In genomic region chr21:29490016-29490415, GRCh38 we compare ENCODE assay signal across 27 cellular contexts.
DNase-seq lines count a peak whose midpoint lies in the region; ATAC-seq and TF ChIP-seq lines count a peak whose summit lies in the region.
"Had no signal": no experiment of that assay in that cellular context is flagged by ENCODE, and none has a peak within 500 bp of the region (broad histone marks: within the 10 kb centered on the region; RNA-seq: fewer than 3 reads in every experiment).

No MANE protein-coding gene starts in this region.

- no peaks in the 10 kb centered on the region for H3K9me1 ChIP-seq in IMR-90 (ENCODE audit: insufficient read depth, low read length)

- dilution Hi-C loops in IMR-90 (cut with HindIII; ENCODE audit: low sequenced_read_pairs, unreplicated experiment), result no loop called here

- H3K14ac ChIP-seq in IMR-90 (replicated peaks; ENCODE audit: low read depth, low read length) (no peak overlapping the region), mesenchymal stem cell (ENCODE audit: low read length in 2 of 2) (no peak overlapping the region)

- H3K36me3 ChIP-seq in IMR-90 (ENCODE audit: control insufficient read depth, insufficient read depth, low read length) (no peaks in the 10 kb centered on the region), mesenchymal stem cell (ENCODE audit: control insufficient read depth in 1 of 2, insufficient read depth in 2 of 2, low read depth in 1 of 2, low read length in 2 of 2) (no peaks in the 10 kb centered on the region)
- H3K36me3 ChIP-seq: Peyer's patch had no signal

- no peak overlapping the region for H3K9ac ChIP-seq in IMR-90 (ENCODE audit: low read depth, low read length)
- H3K9ac ChIP-seq in mesenchymal stem cell (ENCODE audit: low read length), result no peak overlapping the region

- H3K18ac ChIP-seq in IMR-90 (ENCODE audit: low read depth, low read length), result no peak overlapping the region
- H3K18ac ChIP-seq in mesenchymal stem cell (ENCODE audit: low read depth in 1 of 2, low read length in 2 of 2), result no peak overlapping the region

- H4K8ac ChIP-seq in IMR-90 (ENCODE audit: low read depth in 2 of 2, low read length in 2 of 2) (no peak overlapping the region), mesenchymal stem cell (ENCODE audit: low read length) (no peak overlapping the region)

- CTCF ChIA-PET in IMR-90 (lab: Yijun Ruan, JAX) (no interaction called here), RWPE1 (lab: Yijun Ruan, JAX) (no interaction called here)

- H2AK5ac ChIP-seq in IMR-90 (ENCODE audit: low read depth, low read length) (no peak overlapping the region), mesenchymal stem cell (ENCODE audit: low read length, severe bottlenecking) (no peak overlapping the region)

- H3K79me1 ChIP-seq in IMR-90 (ENCODE audit: low read depth in 1 of 2, low read length in 2 of 2) (no peaks in the 10 kb centered on the region; a peak in 1 of 4 replicates), mesenchymal stem cell (replicated peaks; ENCODE audit: low read length, poor library complexity, severe bottlenecking) (no peaks in the 10 kb centered on the region)

- H4K5ac ChIP-seq in IMR-90 (ENCODE audit: low read depth, low read length), result no peak overlapping the region

- H3K4me2 ChIP-seq in IMR-90 (ENCODE audit: low read depth, low read length) (no peak overlapping the region), mesenchymal stem cell (ENCODE audit: low read length, poor library complexity, severe bottlenecking) (no peak overlapping the region)
- H3K4me2 ChIP-seq: A549, GM23338 had no signal

- H2BK12ac ChIP-seq in mesenchymal stem cell (ENCODE audit: low read length in 2 of 2), result no peak overlapping the region

- H4K91ac ChIP-seq in IMR-90 (ENCODE audit: insufficient read depth, low read depth, low read length), result no peak overlapping the region
- no peak overlapping the region for H4K91ac ChIP-seq in mesenchymal stem cell (ENCODE audit: low read length)

- H3K27me3 ChIP-seq in IMR-90 (ENCODE audit: control insufficient read depth, insufficient read depth, low read length) (no peaks in the 10 kb centered on the region), mesenchymal stem cell (ENCODE audit: control insufficient read depth in 1 of 2, insufficient read depth in 1 of 2, low read length in 2 of 2) (no peaks in the 10 kb centered on the region)
- H3K27me3 ChIP-seq: Peyer's patch had no signal

- H3K4me1 ChIP-seq in IMR-90 (ENCODE audit: control insufficient read depth, insufficient read depth, low read length) (peaks cover 2% of the 10 kb centered on the region; the same call in 1 of the 2 replicates), mesenchymal stem cell (ENCODE audit: control insufficient read depth, insufficient read depth, low read depth, low read length) (peaks cover 1% of the 10 kb centered on the region)
- H3K4me1 ChIP-seq: A549, Peyer's patch had no signal

- 78% methylated on average over 3 of the region's 3 CpGs; no CpG with 5 or more reads in 1 of the 2 experiments for WGBS in IMR-90 (ENCODE audit: extremely low coverage in 2 of 2, insufficient read length in 1 of 2), 2 experiments
- WGBS in mesenchymal stem cell, result 92% methylated on average over 3 of the region's 3 CpGs

- no TSS peak for BruUV-seq in IMR-90 (replicated peaks; lab: Mats Ljungman, UMichigan)

- no peak for TF ChIP-seq CTCF in IMR-90 (conservative IDR thresholded peaks at IDR 0.05; ENCODE audit: low read depth, low read length)
- TF ChIP-seq CTCF in fibroblast of pulmonary artery (IDR thresholded peaks at IDR 0.05; ENCODE audit: low read length, missing control alignments), result no peak
- no peak for TF ChIP-seq CTCF in RWPE1 (conservative IDR thresholded peaks at IDR 0.05; ENCODE audit: low read depth)

- H2BK5ac ChIP-seq in IMR-90 (ENCODE audit: low read depth, low read length, poor library complexity, severe bottlenecking) (no peak overlapping the region), mesenchymal stem cell (ENCODE audit: low read depth, low read length, poor library complexity, severe bottlenecking) (no peak overlapping the region)

- H2BK15ac ChIP-seq in IMR-90 (ENCODE audit: low read depth, low read length) (no peak overlapping the region), mesenchymal stem cell (ENCODE audit: low read depth, poor library complexity, severe bottlenecking) (no peak overlapping the region)

- no peak overlapping the region for H2BK20ac ChIP-seq in IMR-90 (ENCODE audit: low read depth, low read length)

- POLR2A ChIA-PET in IMR-90 (lab: Charles Lee; ENCODE audit: unreplicated experiment), result no interaction called here
- POLR2A ChIA-PET in RWPE1 (lab: Yijun Ruan, JAX; ENCODE audit: low non-redundant PET), result no interaction called here

- H3K4me3 ChIP-seq in IMR-90 (ENCODE audit: insufficient read depth, low read depth, low read length) (no peak overlapping the region), fibroblast of pulmonary artery (replicated peaks; ENCODE audit: low read depth, low read length) (no peak overlapping the region), mesenchymal stem cell (ENCODE audit: insufficient read depth in 1 of 2, low read depth in 1 of 2, low read length in 2 of 2) (no peak overlapping the region)
- H3K4me3 ChIP-seq: A549, GM12878, GM23338, Peyer's patch had no signal

- intact Hi-C loops in IMR-90 (cut with micrococcal nuclease), result no loop called here

- H3K9me3 ChIP-seq in IMR-90 (ENCODE audit: control insufficient read depth, insufficient read depth, low read length) (no peaks in the 10 kb centered on the region), mesenchymal stem cell (ENCODE audit: control insufficient read depth, low read length) (no peaks in the 10 kb centered on the region)
- H3K9me3 ChIP-seq: A549, Peyer's patch had no signal

- H2BK120ac ChIP-seq in IMR-90 (ENCODE audit: low read depth, low read length), result no peak overlapping the region
- no peak overlapping the region for H2BK120ac ChIP-seq in mesenchymal stem cell (ENCODE audit: low read depth, low read length)

- TF ChIP-seq POLR2A in IMR-90 (IDR thresholded peaks at IDR 0.05; ENCODE audit: low read depth, low read length), result no peak

- H2AFZ ChIP-seq in IMR-90 (replicated peaks; ENCODE audit: low read length, poor library complexity), result no peak overlapping the region
- no peak overlapping the region for H2AFZ ChIP-seq in mesenchymal stem cell (ENCODE audit: low read depth, low read length)
- H2AFZ ChIP-seq: GM23338 had no signal

- in situ Hi-C loops in IMR-90 (cut with MboI; ENCODE audit: low sequenced_read_pairs), result no loop called here

- TF ChIP-seq RAD21 in IMR-90 (IDR thresholded peaks at IDR 0.05; ENCODE audit: low read length), result no peak

- peak; percentile 44; the same call in 1 of the 2 replicates for ATAC-seq in IMR-90 (ENCODE audit: low read depth)
- ATAC-seq: A549, GM12878, GM23338, SK-N-SH treated with all-trans-retinoic acid at 6 μM for 48 hours had no signal

- no peaks in the 10 kb centered on the region for H4K20me1 ChIP-seq in IMR-90 (ENCODE audit: insufficient read depth, low read length)

- H2AK9ac ChIP-seq in IMR-90 (replicated peaks; ENCODE audit: low read depth, low read length, poor library complexity), result no peak overlapping the region

- H3K4ac ChIP-seq in IMR-90 (ENCODE audit: low read depth, low read length) (no peak overlapping the region), mesenchymal stem cell (ENCODE audit: low read depth in 1 of 2, low read length in 2 of 2) (no peak overlapping the region)

- H3K27ac ChIP-seq in IMR-90 (ENCODE audit: insufficient read depth, low read length), result no peak overlapping the region
- H3K27ac ChIP-seq in mesenchymal stem cell (ENCODE audit: low read length, poor library complexity, severe bottlenecking), result no peak overlapping the region
- no peak overlapping the region for H3K27ac ChIP-seq in RWPE1
- H3K27ac ChIP-seq: A549, Peyer's patch had no signal

- peak; percentile 62 for DNase-seq in IMR-90
- DNase-seq in astrocyte of the hippocampus (ENCODE audit: low read depth, low spot score), result peak; percentile 58
- peak; percentile 17 for DNase-seq in fibroblast of pulmonary artery (ENCODE audit: low read depth)
- no peak for DNase-seq in mesenchymal stem cell
- no peak for DNase-seq in RWPE1 (ENCODE audit: low spot score)
- no peak for DNase-seq in HPDE6-E6E7 (ENCODE audit: extremely low spot score)
- DNase-seq in globus pallidus (ENCODE audit: low spot score), result no peak
- DNase-seq: C1 segment of cervical spinal cord; CD4-positive, alpha-beta memory T cell; COR-L47; DMS53; GDM1; H9; KG1; NCI-H1048; NCI-H1417 treated with DMSO at 0.1 percent for 48 hours; NCI-H1694 treated with DMSO at 0.1 percent for 48 hours; NCI-H2081; NCI-H226; NCI-H510A; NCI-H69; OCI-M1; Peyer's patch had no signal

- H3K23ac ChIP-seq in IMR-90 (ENCODE audit: low read depth, low read length) (no peak overlapping the region), mesenchymal stem cell (ENCODE audit: low read length in 2 of 2) (no peak overlapping the region)

- no peak overlapping the region for H3K56ac ChIP-seq in IMR-90 (ENCODE audit: extremely low read depth, insufficient read depth, low read length)

TF ChIP-seq in IMR-90, 13 proteins besides CTCF, POLR2A, EP300 and RAD21:
- TF ChIP-seq BHLHE40 (IDR thresholded peaks at IDR 0.05; ENCODE audit: low read depth, low read length) (no peak), CEBPB (IDR thresholded peaks at IDR 0.05; ENCODE audit: low read depth, low read length) (no peak), MXI1 (IDR thresholded peaks at IDR 0.05; ENCODE audit: borderline replicate concordance, low read depth, low read length) (no peak), CHD1 (IDR thresholded peaks at IDR 0.05; ENCODE audit: low read depth, low read length) (no peak)

Comparison
In these comparisons a context has a peak if more than half of its experiments do, and no peak if none do; other contexts are left out.
1. DNase-seq: peak in IMR-90 (single experiment), astrocyte of the hippocampus (single experiment) and fibroblast of pulmonary artery (single experiment); none in mesenchymal stem cell (single experiment), RWPE1 (single experiment), HPDE6-E6E7 (single experiment) and globus pallidus (single experiment).